In the genomic region with DNA sequence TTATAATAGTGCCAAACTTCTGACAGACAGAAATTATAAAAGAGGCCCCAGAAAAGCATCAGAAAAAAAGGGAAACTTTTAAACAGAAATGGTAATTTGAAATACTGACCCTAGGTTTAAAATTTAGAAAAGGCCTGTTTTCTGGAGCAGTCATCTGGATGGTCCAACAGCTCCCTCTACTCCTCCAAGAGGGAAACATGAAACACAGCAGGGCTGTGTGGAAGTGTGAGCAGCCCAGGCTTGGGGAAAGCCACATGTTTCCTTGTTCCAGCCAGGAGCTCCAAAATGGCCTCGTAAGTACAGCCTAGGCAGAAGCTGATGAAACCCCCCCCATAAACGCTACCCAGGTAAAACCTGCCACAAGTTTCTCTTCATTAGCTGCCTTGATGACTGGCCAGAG, we compare ENCODE assay signal across 12 cellular contexts.
DNase-seq lines count a peak whose midpoint lies in the region; ATAC-seq and TF ChIP-seq lines count a peak whose summit lies in the region.
"Had no signal": no experiment of that assay in that cellular context is flagged by ENCODE, and none has a peak within 500 bp of the region (broad histone marks: within the 10 kb centered on the region; RNA-seq: fewer than 3 reads in every experiment).

No MANE protein-coding gene starts in this region.

- CTCF ChIA-PET in RWPE1 (lab: Yijun Ruan, JAX) = no interaction called here

- H4K20me1 ChIP-seq in BLaER1 = no peaks in the 10 kb centered on the region

- H3K4me1 ChIP-seq in BLaER1 = peaks cover 25% of the 10 kb centered on the region

- no peak overlapping the region for H3K27ac ChIP-seq in BLaER1
- no peak overlapping the region for H3K27ac ChIP-seq in RWPE1

- no peaks in the 10 kb centered on the region for H3K27me3 ChIP-seq in BLaER1
- no peaks in the 10 kb centered on the region for H3K27me3 ChIP-seq in H7 (ENCODE audit: control insufficient read depth, insufficient read depth, low read length)

- peak; percentile 40 for TF ChIP-seq CTCF in RWPE1 (conservative IDR thresholded peaks at IDR 0.05; ENCODE audit: low read depth)

- peak; percentile 61 for DNase-seq in H7
- no peak for DNase-seq in RWPE1 (ENCODE audit: low spot score)
- DNase-seq in foreskin melanocyte = peak; percentile 1
- DNase-seq in stimulated activated CD4-positive, alpha-beta T cell treated with anti-CD3 and anti-CD28 coated beads, Interleukin-1b, Interleukin-23, amount 100 ng/mL, for 48 hours = no peak
- no peak for DNase-seq in activated T-cell treated with anti-CD3 and anti-CD28 coated beads, Interleukin-2, amount 50 U/mL, for 1 hour
- no peak for DNase-seq in activated gamma-delta T cell treated with Interleukin-2 at 50 U/mL for 16 hours
- DNase-seq: activated T-cell treated with anti-CD3 and anti-CD28 coated beads, Interleukin-2, amount 50 U/mL, for 4 hours; central memory CD4-positive, alpha-beta T cell; mucosa of descending colon; NK-92 treated with Interleukin-12 subunit alpha and Interleukin-12 subunit beta, amount 100 ng/mL, for 24 hours had no signal

- POLR2A ChIA-PET in RWPE1 (lab: Yijun Ruan, JAX; ENCODE audit: low non-redundant PET) = no interaction called here

- H3K36me3 ChIP-seq in BLaER1 = no peaks in the 10 kb centered on the region
- H3K36me3 ChIP-seq in H7 (replicated peaks; ENCODE audit: control insufficient read depth, insufficient read depth, low read length) = no peaks in the 10 kb centered on the region

- H3K9me3 ChIP-seq in BLaER1 = peaks cover 5% of the 10 kb centered on the region

- no peak for ATAC-seq in GM18909 (IDR thresholded peaks at IDR 0.05; ENCODE audit: poor library complexity, unreplicated experiment)
- ATAC-seq: activated T-cell treated with anti-CD3 and anti-CD28 coated beads, Interleukin-2, amount 50 U/mL, for 4 hours; mucosa of descending colon had no signal

- peak overlapping the region; percentile 64 for H3K4me2 ChIP-seq in BLaER1

- no peak overlapping the region for H3K9ac ChIP-seq in BLaER1

- H3K4me3 ChIP-seq in BLaER1 (no peak overlapping the region), H7 (ENCODE audit: insufficient read depth, low read depth, low read length) (no peak overlapping the region)
- H3K4me3 ChIP-seq: mucosa of descending colon had no signal

Comparison
In these comparisons a context has a peak if more than half of its experiments do, and no peak if none do; other contexts are left out.
1. DNase-seq: peak in H7 (single experiment) and foreskin melanocyte (single experiment); none in RWPE1 (single experiment), stimulated activated CD4-positive, alpha-beta T cell treated with anti-CD3 and anti-CD28 coated beads, Interleukin-1b, Interleukin-23, amount 100 ng/mL, for 48 hours (single experiment), activated T-cell treated with anti-CD3 and anti-CD28 coated beads, Interleukin-2, amount 50 U/mL, for 1 hour (single experiment) and activated gamma-delta T cell treated with Interleukin-2 at 50 U/mL for 16 hours (single experiment).